ENCODE assay signal across 1 cellular context in the genomic region with DNA sequence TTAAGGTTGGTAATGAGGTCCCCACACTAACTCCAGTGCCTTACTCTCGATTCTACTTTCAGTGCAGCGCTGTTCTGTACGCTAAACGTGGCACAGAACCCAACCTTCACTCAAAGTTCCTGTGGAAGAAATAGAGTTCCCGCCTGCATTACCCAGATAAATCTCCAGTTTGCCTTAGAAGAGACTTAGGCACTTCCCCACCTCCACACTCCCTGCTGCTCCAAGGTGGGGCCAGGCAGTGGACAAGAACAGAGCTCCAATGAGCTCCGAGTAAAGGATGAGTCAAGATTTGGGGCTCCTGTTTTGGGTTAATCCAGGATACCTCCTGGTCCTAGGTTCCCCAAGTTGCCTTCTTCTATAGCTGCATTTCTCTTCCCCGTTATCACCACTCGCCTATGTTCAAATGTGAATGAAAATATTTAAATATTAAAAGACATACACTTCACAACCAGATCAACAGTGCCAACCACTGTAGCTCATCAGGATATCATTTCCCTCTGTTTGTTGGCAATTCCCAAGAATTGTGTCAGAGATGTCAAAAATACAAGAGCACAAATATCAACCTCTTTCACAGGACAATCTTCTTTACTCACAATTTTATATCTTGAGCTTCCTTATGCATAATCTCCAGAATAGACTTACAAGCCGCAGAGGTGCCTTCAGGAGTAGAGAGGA.
TF ChIP-seq lines count a peak whose summit lies in the region.

No MANE protein-coding gene starts in this region.

TF ChIP-seq in GM12878, 131 proteins besides CTCF, POLR2A, EP300 and RAD21:
- no peak for TF ChIP-seq NR2C1 (IDR thresholded peaks at IDR 0.05)
- no peak for TF ChIP-seq CHD4 (IDR thresholded peaks at IDR 0.05)
- no peak for TF ChIP-seq MYC (IDR thresholded peaks at IDR 0.05; ENCODE audit: insufficient read depth, insufficient read length, insufficient replicate concordance, low read length, severe bottlenecking)
- no peak for TF ChIP-seq RUNX3 (IDR thresholded peaks at IDR 0.05; ENCODE audit: low read length)
- TF ChIP-seq SREBF1 (IDR thresholded peaks at IDR 0.05; ENCODE audit: low read length): no peak
- no peak for TF ChIP-seq TCF7 (IDR thresholded peaks at IDR 0.05; ENCODE audit: borderline replicate concordance)
- TF ChIP-seq, protein P1, sequence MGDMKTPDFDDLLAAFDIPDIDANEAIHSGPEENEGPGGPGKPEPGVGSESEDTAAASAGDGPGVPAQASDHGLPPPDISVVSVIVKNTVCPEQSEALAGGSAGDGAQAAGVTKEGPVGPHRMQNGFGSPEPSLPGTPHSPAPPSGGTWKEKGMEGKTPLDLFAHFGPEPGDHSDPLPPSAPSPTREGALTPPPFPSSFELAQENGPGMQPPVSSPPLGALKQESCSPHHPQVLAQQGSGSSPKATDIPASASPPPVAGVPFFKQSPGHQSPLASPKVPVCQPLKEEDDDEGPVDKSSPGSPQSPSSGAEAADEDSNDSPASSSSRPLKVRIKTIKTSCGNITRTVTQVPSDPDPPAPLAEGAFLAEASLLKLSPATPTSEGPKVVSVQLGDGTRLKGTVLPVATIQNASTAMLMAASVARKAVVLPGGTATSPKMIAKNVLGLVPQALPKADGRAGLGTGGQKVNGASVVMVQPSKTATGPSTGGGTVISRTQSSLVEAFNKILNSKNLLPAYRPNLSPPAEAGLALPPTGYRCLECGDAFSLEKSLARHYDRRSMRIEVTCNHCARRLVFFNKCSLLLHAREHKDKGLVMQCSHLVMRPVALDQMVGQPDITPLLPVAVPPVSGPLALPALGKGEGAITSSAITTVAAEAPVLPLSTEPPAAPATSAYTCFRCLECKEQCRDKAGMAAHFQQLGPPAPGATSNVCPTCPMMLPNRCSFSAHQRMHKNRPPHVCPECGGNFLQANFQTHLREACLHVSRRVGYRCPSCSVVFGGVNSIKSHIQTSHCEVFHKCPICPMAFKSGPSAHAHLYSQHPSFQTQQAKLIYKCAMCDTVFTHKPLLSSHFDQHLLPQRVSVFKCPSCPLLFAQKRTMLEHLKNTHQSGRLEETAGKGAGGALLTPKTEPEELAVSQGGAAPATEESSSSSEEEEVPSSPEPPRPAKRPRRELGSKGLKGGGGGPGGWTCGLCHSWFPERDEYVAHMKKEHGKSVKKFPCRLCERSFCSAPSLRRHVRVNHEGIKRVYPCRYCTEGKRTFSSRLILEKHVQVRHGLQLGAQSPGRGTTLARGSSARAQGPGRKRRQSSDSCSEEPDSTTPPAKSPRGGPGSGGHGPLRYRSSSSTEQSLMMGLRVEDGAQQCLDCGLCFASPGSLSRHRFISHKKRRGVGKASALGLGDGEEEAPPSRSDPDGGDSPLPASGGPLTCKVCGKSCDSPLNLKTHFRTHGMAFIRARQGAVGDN (IDR thresholded peaks at IDR 0.05): no peak
- TF ChIP-seq, protein P2, sequence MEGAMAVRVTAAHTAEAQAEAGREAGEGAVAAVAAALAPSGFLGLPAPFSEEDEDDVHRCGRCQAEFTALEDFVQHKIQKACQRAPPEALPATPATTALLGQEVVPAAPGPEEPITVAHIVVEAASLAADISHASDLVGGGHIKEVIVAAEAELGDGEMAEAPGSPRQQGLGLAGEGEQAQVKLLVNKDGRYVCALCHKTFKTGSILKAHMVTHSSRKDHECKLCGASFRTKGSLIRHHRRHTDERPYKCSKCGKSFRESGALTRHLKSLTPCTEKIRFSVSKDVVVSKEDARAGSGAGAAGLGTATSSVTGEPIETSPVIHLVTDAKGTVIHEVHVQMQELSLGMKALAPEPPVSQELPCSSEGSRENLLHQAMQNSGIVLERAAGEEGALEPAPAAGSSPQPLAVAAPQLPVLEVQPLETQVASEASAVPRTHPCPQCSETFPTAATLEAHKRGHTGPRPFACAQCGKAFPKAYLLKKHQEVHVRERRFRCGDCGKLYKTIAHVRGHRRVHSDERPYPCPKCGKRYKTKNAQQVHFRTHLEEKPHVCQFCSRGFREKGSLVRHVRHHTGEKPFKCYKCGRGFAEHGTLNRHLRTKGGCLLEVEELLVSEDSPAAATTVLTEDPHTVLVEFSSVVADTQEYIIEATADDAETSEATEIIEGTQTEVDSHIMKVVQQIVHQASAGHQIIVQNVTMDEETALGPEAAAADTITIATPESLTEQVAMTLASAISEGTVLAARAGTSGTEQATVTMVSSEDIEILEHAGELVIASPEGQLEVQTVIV (IDR thresholded peaks at IDR 0.05; ENCODE audit: borderline replicate concordance, partially characterized antibody): no peak
- TF ChIP-seq FOS (IDR thresholded peaks at IDR 0.05; ENCODE audit: borderline replicate concordance, extremely low read depth, insufficient read length): no peak
- no peak for TF ChIP-seq SMAD5 (IDR thresholded peaks at IDR 0.05; ENCODE audit: low read depth)
- no peak for TF ChIP-seq RAD51 (IDR thresholded peaks at IDR 0.05)
TF ChIP-seq in GM12878: peak in this region for 0.
